Comparison of ENCODE assay signal across 8 cellular contexts in genomic region chr20:4812641-4813075, GRCh38. TPM values are rescaled to one million over a fixed set of nuclear protein-coding genes. Genes with fewer than 3 reads are reported as not detected.
DNase-seq lines count a peak whose midpoint lies in the region; ATAC-seq and TF ChIP-seq lines count a peak whose summit lies in the region.

No MANE protein-coding gene starts in this region.

- no peaks in the 10 kb centered on the region for H3K9me3 Mint-ChIP-seq in T-helper 1 cell treated with Interleukin-12 subunit alpha and Interleukin-12 subunit beta and Interleukin-4 antibody, amounts not matched to agents 30 μg/mL and 1 μg/mL, for 36 hours
- no peaks in the 10 kb centered on the region for H3K9me3 Mint-ChIP-seq in immature natural killer cell

- intact Hi-C loops in heart left ventricle (cut with DNase I), result no loop called here
- intact Hi-C loops in cardiac septum (cut with DNase I), result no loop called here
- intact Hi-C loops in transverse colon (cut with DNase I; ENCODE audit: low total_unique reads), result no loop called here

- H3K4me1 ChIP-seq in heart left ventricle (peaks cover 0 to 87% (median 18%) of the 10 kb centered on the region in 12 donors), transverse colon (peaks cover 0 to 39% (median 6%) of the 10 kb centered on the region in 4 donors)

- no peak for TF ChIP-seq POLR2A in heart left ventricle (IDR thresholded peaks at IDR 0.05)
- TF ChIP-seq POLR2A in transverse colon (IDR thresholded peaks at IDR 0.05), result no peak

- H3K36me3 ChIP-seq in heart left ventricle (no peaks in the 10 kb centered on the region), transverse colon (no peaks in the 10 kb centered on the region)

- WGBS in heart left ventricle, 4 donors, result 77 to 86% (median 84%) methylated on average over 7 of the region's 7 CpGs
- WGBS in transverse colon (ENCODE audit: low coverage in 1 of 2), 2 donors, result 84% methylated on average over 7 of the region's 7 CpGs; no CpG with 5 or more reads in 1 of the 2 donors

- peaks cover 41% of the 10 kb centered on the region for H3K36me3 Mint-ChIP-seq in T-helper 1 cell treated with Interleukin-12 subunit alpha and Interleukin-12 subunit beta and Interleukin-4 antibody, amounts not matched to agents 30 μg/mL and 1 μg/mL, for 36 hours (ENCODE audit: low read depth)
- H3K36me3 Mint-ChIP-seq in immature natural killer cell, result no peaks in the 10 kb centered on the region

- no peaks in the 10 kb centered on the region for H3K27me3 Mint-ChIP-seq in T-helper 1 cell treated with Interleukin-12 subunit alpha and Interleukin-12 subunit beta and Interleukin-4 antibody, amounts not matched to agents 30 μg/mL and 1 μg/mL, for 36 hours (ENCODE audit: low read depth)
- peaks cover 4 to 13% (median 7%) of the 10 kb centered on the region in 3 donors for H3K27me3 Mint-ChIP-seq in immature natural killer cell (ENCODE audit: low read depth in 3 of 3)

- H3K4me3 ChIP-seq in heart left ventricle, result peak overlapping the region in 2 of 12 donors; percentile 25 to 58
- H3K4me3 ChIP-seq in transverse colon, result no peak overlapping the region

- DNase-seq in heart left ventricle (no peak), cardiac septum (ENCODE audit: low spot score) (no peak), immature natural killer cell (no peak), transverse colon (peak; percentile 56), NCI-H2029 treated with DMSO at 0.1 percent for 48 hours (lab: John Stamatoyannopoulos, UW) (no peak), NCI-H2171 treated with DMSO at 0.1 percent for 48 hours (lab: John Stamatoyannopoulos, UW) (no peak), NCI-H2227 treated with DMSO at 0.1 percent for 48 hours (lab: John Stamatoyannopoulos, UW) (no peak)

- peaks cover 63% of the 10 kb centered on the region for H3K4me1 Mint-ChIP-seq in T-helper 1 cell treated with Interleukin-12 subunit alpha and Interleukin-12 subunit beta and Interleukin-4 antibody, amounts not matched to agents 30 μg/mL and 1 μg/mL, for 36 hours (ENCODE audit: low read depth)
- H3K4me1 Mint-ChIP-seq in immature natural killer cell, result peaks cover 53 to 54% of the 10 kb centered on the region in 2 donors

- H3K9me3 ChIP-seq in heart left ventricle (no peaks in the 10 kb centered on the region), transverse colon (no peaks in the 10 kb centered on the region)

- in situ Hi-C loops in transverse colon (cut with MboI; ENCODE audit: low pct_ligation_motif_present in 1 of 4, low pct_unique_long_range_greater_than_20kb in 1 of 4, low sequenced_read_pairs in 3 of 4), result no loop called here

- no peak for TF ChIP-seq CTCF in heart left ventricle (IDR thresholded peaks at IDR 0.05)
- no peak for TF ChIP-seq CTCF in transverse colon (IDR thresholded peaks at IDR 0.05)

- H3K27ac Mint-ChIP-seq in T-helper 1 cell treated with Interleukin-12 subunit alpha and Interleukin-12 subunit beta and Interleukin-4 antibody, amounts not matched to agents 30 μg/mL and 1 μg/mL, for 36 hours, result peak overlapping the region; percentile 97
- peak overlapping the region; percentile 97 to 100 (median 99) for H3K27ac Mint-ChIP-seq in immature natural killer cell

- no peak for TF ChIP-seq EP300 in transverse colon (IDR thresholded peaks at IDR 0.05; ENCODE audit: low read depth)

- H3K27me3 ChIP-seq in heart left ventricle (no peaks in the 10 kb centered on the region), transverse colon (no peaks in the 10 kb centered on the region)

- H3K4me3 Mint-ChIP-seq in T-helper 1 cell treated with Interleukin-12 subunit alpha and Interleukin-12 subunit beta and Interleukin-4 antibody, amounts not matched to agents 30 μg/mL and 1 μg/mL, for 36 hours, result peak overlapping the region; percentile 91
- peak overlapping the region; percentile 53 to 95 (median 67) for H3K4me3 Mint-ChIP-seq in immature natural killer cell

- ATAC-seq in heart left ventricle, result no peak

- H3K27ac ChIP-seq in heart left ventricle (peak overlapping the region in 10 of 12 donors; percentile 5 to 97 (median 68)), transverse colon (peak overlapping the region; percentile 75 to 85 (median 82))

RNA-seq across cellular contexts. Expression of gene RASSF2, which starts 10.8 kb away (rescaled TPM):
- total RNA-seq in heart left ventricle (10 to 100 TPM in 1 of 9 donors, 1 to 10 TPM in 8; 2.0 to 23.1 (median 4.2) TPM), cardiac septum (2.5 TPM), transverse colon (10 to 100 TPM in 3 of 4 donors, 1 to 10 TPM in 1; 6.6 to 15.3 (median 11.7) TPM)
- polyA plus RNA-seq in heart left ventricle (1 to 10 TPM in 1 of 2 donors, under 1 TPM in 1; 0.76 to 2.3 TPM), immature natural killer cell (10 to 100 TPM; 15.7 to 18.7 (median 16.7) TPM)
